ENCODE assay signal across 1 cellular context in genomic region chr10:9331583-9332008, GRCh38.
TF ChIP-seq lines count a peak whose summit lies in the region.

No MANE protein-coding gene starts in this region.

TF ChIP-seq in A549, 52 proteins besides CTCF, POLR2A, EP300 and RAD21 (continued from another document):
- no peak for TF ChIP-seq ELK1 (IDR thresholded peaks at IDR 0.05; ENCODE audit: low read depth, low read length)
